In genomic region chr6:3794092-3794491, GRCh38 we compare ENCODE assay signal across 16 cellular contexts.
DNase-seq lines count a peak whose midpoint lies in the region; ATAC-seq and TF ChIP-seq lines count a peak whose summit lies in the region.
"Had no signal": no experiment of that assay in that cellular context is flagged by ENCODE, and none has a peak within 500 bp of the region (broad histone marks: within the 10 kb centered on the region; RNA-seq: fewer than 3 reads in every experiment).

No MANE protein-coding gene starts in this region.

- H3K4me1 ChIP-seq in DOHH2 (ENCODE audit: control insufficient read depth, low read length) (peaks cover 58% of the 10 kb centered on the region), MM.1S (ENCODE audit: low read length) (peaks cover 17% of the 10 kb centered on the region)

- H3K79me2 ChIP-seq in DOHH2 (ENCODE audit: control insufficient read depth, low read length): no peaks in the 10 kb centered on the region
- H3K79me2 ChIP-seq in MM.1S (ENCODE audit: low read length): no peaks in the 10 kb centered on the region

- peak overlapping the region; percentile 14; the same call in 1 of the 2 replicates for H2AFZ ChIP-seq in MM.1S (ENCODE audit: low read length)

- CTCF ChIA-PET in HEK293T (lab: Yijun Ruan, JAX): no interaction called here

- POLR2A ChIA-PET in HEK293T (lab: Yijun Ruan, JAX): no interaction called here

- H3K9me2 ChIP-seq in DOHH2 (replicated peaks; ENCODE audit: control insufficient read depth, low read length) (no peaks in the 10 kb centered on the region), MM.1S (replicated peaks; ENCODE audit: insufficient read depth, low read length) (no peaks in the 10 kb centered on the region)

- H3K4me3 ChIP-seq in DOHH2 (ENCODE audit: low read length) (peak overlapping the region; percentile 34), MM.1S (ENCODE audit: low read length) (no peak overlapping the region; the same call in 1 of the 2 replicates)
- H3K4me3 ChIP-seq: coronary artery had no signal

- ATAC-seq in GM19438 (IDR thresholded peaks at IDR 0.05; ENCODE audit: low read depth, unreplicated experiment) (peak; percentile 82), HG02938 (IDR thresholded peaks at IDR 0.05; ENCODE audit: unreplicated experiment) (peak; percentile 64), GM18517 (IDR thresholded peaks at IDR 0.05; ENCODE audit: unreplicated experiment) (no peak)
- ATAC-seq: activated naive CD4-positive, alpha-beta T cell treated with anti-CD3 and anti-CD28 coated beads, Interleukin-2, amount 50 U/mL, for 72 hours had no signal

- TF ChIP-seq CTCF in DOHH2 (IDR thresholded peaks at IDR 0.05; ENCODE audit: low read depth, low read length, poor library complexity, severe bottlenecking) (no peak), MM.1S (IDR thresholded peaks at IDR 0.05; ENCODE audit: low read length) (no peak)

- H3K9ac ChIP-seq in MM.1S (ENCODE audit: low read length): peak overlapping the region; percentile 6; the same call in 1 of the 2 replicates

- H3K36me3 ChIP-seq in DOHH2 (ENCODE audit: control insufficient read depth, low read length) (no peaks in the 10 kb centered on the region), MM.1S (replicated peaks; ENCODE audit: insufficient read depth, low read length) (no peaks in the 10 kb centered on the region)

- no peaks in the 10 kb centered on the region for H3K9me3 ChIP-seq in DOHH2 (ENCODE audit: control insufficient read depth, insufficient read depth, low read length)
- H3K9me3 ChIP-seq in MM.1S (replicated peaks; ENCODE audit: insufficient read depth, low read length): no peaks in the 10 kb centered on the region

- H3K27me3 ChIP-seq in DOHH2 (ENCODE audit: control insufficient read depth, low read length) (no peaks in the 10 kb centered on the region), MM.1S (replicated peaks; ENCODE audit: insufficient read depth, low read length) (no peaks in the 10 kb centered on the region)

- H3F3A ChIP-seq in DOHH2 (ENCODE audit: control insufficient read depth, insufficient read depth): no peaks in the 10 kb centered on the region
- H3F3A ChIP-seq in MM.1S (ENCODE audit: insufficient read depth, low read length): peaks cover 7% of the 10 kb centered on the region

- peak overlapping the region; percentile 63 for H3K4me2 ChIP-seq in DOHH2 (ENCODE audit: low read length)
- peak overlapping the region; percentile 46; the same call in 1 of the 2 replicates for H3K4me2 ChIP-seq in MM.1S (ENCODE audit: low read depth, low read length)

- H3K27ac ChIP-seq in DOHH2 (ENCODE audit: low read depth, low read length) (no peak overlapping the region), MM.1S (ENCODE audit: low read length) (peak overlapping the region; percentile 66; the same call in 1 of the 2 replicates)
- H3K27ac ChIP-seq: coronary artery had no signal

- H4K20me1 ChIP-seq in DOHH2 (ENCODE audit: control insufficient read depth, insufficient read depth, low read depth, low read length): no peaks in the 10 kb centered on the region
- H4K20me1 ChIP-seq in MM.1S (ENCODE audit: insufficient read depth, low read length): no peaks in the 10 kb centered on the region

- DNase-seq in MM.1S: peak; percentile 80
- DNase-seq in middle frontal gyrus (ENCODE audit: extremely low spot score, low spot score): no peak
- no peak for DNase-seq in HEK293T (ENCODE audit: extremely low spot score)
- no peak for DNase-seq in amygdala (lab: John Stamatoyannopoulos, UW)
- DNase-seq: activated CD4-positive, alpha-beta T cell treated with anti-CD3 and anti-CD28 coated beads, Interleukin-2, amount 50 U/mL, for 1 hour; EL; foreskin melanocyte; GOT3; NCI-H524 treated with DMSO at 0.1 percent for 48 hours; posterior cingulate gyrus had no signal

TF ChIP-seq in HEK293T, 16 proteins besides CTCF, POLR2A, EP300 and RAD21:
- TF ChIP-seq LEF1 (IDR thresholded peaks at IDR 0.05; ENCODE audit: borderline replicate concordance) (no peak), L3MBTL2 (conservative IDR thresholded peaks at IDR 0.05) (no peak), ELF4 (IDR thresholded peaks at IDR 0.05) (no peak), TARDBP (IDR thresholded peaks at IDR 0.05) (no peak), ZNF384 (IDR thresholded peaks at IDR 0.05) (no peak), FOXK2 (IDR thresholded peaks at IDR 0.05) (no peak), FOXM1 (IDR thresholded peaks at IDR 0.05; ENCODE audit: borderline replicate concordance) (no peak), FOXA1 (IDR thresholded peaks at IDR 0.05) (no peak), SP1 (IDR thresholded peaks at IDR 0.05) (no peak), ARNT (IDR thresholded peaks at IDR 0.05) (no peak), SUZ12 (IDR thresholded peaks at IDR 0.05) (no peak), PKNOX1 (IDR thresholded peaks at IDR 0.05) (no peak), BHLHE40 (IDR thresholded peaks at IDR 0.05; ENCODE audit: borderline replicate concordance) (no peak), CTBP1 (IDR thresholded peaks at IDR 0.05; ENCODE audit: borderline replicate concordance) (no peak), HDGF (IDR thresholded peaks at IDR 0.05; ENCODE audit: borderline replicate concordance) (no peak), NFRKB (IDR thresholded peaks at IDR 0.05) (no peak)
